ENCODE assay signal across 16 cellular contexts in genomic region chr5:40774626-40775025, GRCh38. TPM values are rescaled to one million over a fixed set of nuclear protein-coding genes. Genes with fewer than 3 reads are reported as not detected.
DNase-seq lines count a peak whose midpoint lies in the region; ATAC-seq and TF ChIP-seq lines count a peak whose summit lies in the region.
"Had no signal": no experiment of that assay in that cellular context is flagged by ENCODE, and none has a peak within 500 bp of the region (broad histone marks: within the 10 kb centered on the region; RNA-seq: fewer than 3 reads in every experiment).

No MANE protein-coding gene starts in this region.

- no CpG with 5 or more reads among the region's 1 CpG for WGBS in IMR-90 (ENCODE audit: extremely low coverage in 2 of 2, insufficient read length in 1 of 2), 2 experiments

- no peak overlapping the region for H2AK9ac ChIP-seq in IMR-90 (replicated peaks; ENCODE audit: low read depth, low read length, poor library complexity)

- peaks cover 23% of the 10 kb centered on the region for H3K79me2 ChIP-seq in PC-3 (ENCODE audit: low read length)

- CTCF ChIA-PET in IMR-90 (lab: Yijun Ruan, JAX) (interaction anchor here (1.4 kb wide), 1 partner anchor 23 kb away, joined by 3 read pairs; no protein-coding TSS in a partner anchor), PC-3 (lab: Charles Lee) (interaction anchor here (2.0 kb wide), 1 partner anchor 24 kb away, joined by 11 read pairs; the partner anchor contains the start of gene PRKAA1), A673 (lab: Charles Lee) (no interaction called here)

- ATAC-seq in IMR-90 (ENCODE audit: low read depth), result no peak
- ATAC-seq in PC-3, result peak; percentile 68
- ATAC-seq: HCT116 had no signal

- H4K20me1 ChIP-seq in IMR-90 (ENCODE audit: insufficient read depth, low read length), result peaks cover 24% of the 10 kb centered on the region
- H4K20me1 ChIP-seq in PC-3 (ENCODE audit: low read length), result peaks cover 7% of the 10 kb centered on the region; the same call in 1 of the 2 replicates

- DNase-seq in IMR-90 (no peak), PC-3 (no peak), choroid plexus epithelial cell (ENCODE audit: low read depth) (peak; percentile 22), retinal pigment epithelial cell (ENCODE audit: low read depth) (no peak), A673 (ENCODE audit: low spot score) (no peak), NCI-H1417 (lab: John Stamatoyannopoulos, UW) (no peak), NOMO-1 (lab: John Stamatoyannopoulos, UW; ENCODE audit: unreplicated experiment in 2 of 2) (no peak)
- DNase-seq: DMS 273 treated with DMSO at 0.1 percent for 48 hours, EL, NCI-H1048, NCI-H774, SJCRH30, T-helper 1 cell had no signal

- H2AK5ac ChIP-seq in IMR-90 (ENCODE audit: low read depth, low read length), result no peak overlapping the region

- TF ChIP-seq CTCF in IMR-90 (conservative IDR thresholded peaks at IDR 0.05; ENCODE audit: low read depth, low read length) (0 out of 2 replicates have a peak, but pooled peaks have one; percentile 3), PC-3 (conservative IDR thresholded peaks at IDR 0.05; ENCODE audit: low read depth, low read length) (peak; percentile 52), choroid plexus epithelial cell (conservative IDR thresholded peaks at IDR 0.05; ENCODE audit: low read depth, low read length) (peak; percentile 13), retinal pigment epithelial cell (conservative IDR thresholded peaks at IDR 0.05; ENCODE audit: low read depth, low read length) (peak; percentile 19), A673 (conservative IDR thresholded peaks at IDR 0.05; ENCODE audit: low read depth, low read length) (no peak)

- POLR2A ChIA-PET in IMR-90 (lab: Charles Lee; ENCODE audit: unreplicated experiment), result no interaction called here
- POLR2A ChIA-PET in PC-3 (lab: Charles Lee; ENCODE audit: unreplicated experiment), result no interaction called here
- POLR2A ChIA-PET in A673 (lab: Charles Lee; ENCODE audit: low non-redundant PET), result no interaction called here

- H3K18ac ChIP-seq in IMR-90 (ENCODE audit: low read depth, low read length), result no peak overlapping the region

- H4K91ac ChIP-seq in IMR-90 (ENCODE audit: insufficient read depth, low read depth, low read length), result no peak overlapping the region

- no peak overlapping the region for H3K4ac ChIP-seq in IMR-90 (ENCODE audit: low read depth, low read length)

- no peak overlapping the region for H3K4me3 ChIP-seq in IMR-90 (ENCODE audit: insufficient read depth, low read depth, low read length)
- H3K4me3 ChIP-seq in PC-3 (ENCODE audit: low read length), result no peak overlapping the region
- no peak overlapping the region for H3K4me3 ChIP-seq in choroid plexus epithelial cell (ENCODE audit: low read depth, low read length)
- no peak overlapping the region for H3K4me3 ChIP-seq in retinal pigment epithelial cell (ENCODE audit: low read length)
- H3K4me3 ChIP-seq in A673 (ENCODE audit: low read depth, low read length, poor library complexity, severe bottlenecking), result no peak overlapping the region
- H3K4me3 ChIP-seq: BLaER1 treated with 17β-estradiol and CSF1 and Interleukin-3, amounts not matched to agents 10 nM and 100 nM; SJCRH30 had no signal

- H2BK5ac ChIP-seq in IMR-90 (ENCODE audit: low read depth, low read length, poor library complexity, severe bottlenecking), result no peak overlapping the region

- intact Hi-C loops in IMR-90 (cut with micrococcal nuclease), result loop anchor here (2.0 kb wide), 1 partner anchor 14 kb away; no protein-coding TSS in a partner anchor
- intact Hi-C loops in PC-3 (cut with micrococcal nuclease), result loop anchor here (1.0 to 2.0 kb wide), 2 partner anchors 18 to 22 kb away; no protein-coding TSS in a partner anchor
- intact Hi-C loops in A673 (cut with micrococcal nuclease; ENCODE audit: unreplicated experiment), result no loop called here

- H3K27ac ChIP-seq in IMR-90 (ENCODE audit: insufficient read depth, low read length) (no peak overlapping the region), PC-3 (ENCODE audit: low read length) (peak overlapping the region; percentile 73), A673 (ENCODE audit: low read depth, low read length, poor library complexity, severe bottlenecking) (no peak overlapping the region)
- H3K27ac ChIP-seq: BLaER1 treated with 17β-estradiol and CSF1 and Interleukin-3, amounts not matched to agents 10 nM and 100 nM; RWPE1; SJCRH30 had no signal

- TF ChIP-seq POLR2A in IMR-90 (IDR thresholded peaks at IDR 0.05; ENCODE audit: low read depth, low read length), result no peak

- H3K79me1 ChIP-seq in IMR-90 (ENCODE audit: low read depth in 1 of 2, low read length in 2 of 2), result peaks cover 35 to 49% of the 10 kb centered on the region in 2 experiments

- H2BK20ac ChIP-seq in IMR-90 (ENCODE audit: low read depth, low read length), result no peak overlapping the region

- no peak for TF ChIP-seq RAD21 in IMR-90 (IDR thresholded peaks at IDR 0.05; ENCODE audit: low read length)

- H3K4me2 ChIP-seq in IMR-90 (ENCODE audit: low read depth, low read length), result no peak overlapping the region
- H3K4me2 ChIP-seq in PC-3 (ENCODE audit: low read length), result peak overlapping the region; percentile 24; the same call in 1 of the 2 replicates
- H3K4me2 ChIP-seq: BLaER1 treated with 17β-estradiol and CSF1 and Interleukin-3, amounts not matched to agents 10 nM and 100 nM had no signal

- in situ Hi-C loops in IMR-90 (cut with MboI; ENCODE audit: low sequenced_read_pairs), result loop anchor here (25.0 kb wide), 1 partner anchor 1387 kb away; no protein-coding TSS in a partner anchor

- no peak overlapping the region for H3K14ac ChIP-seq in IMR-90 (replicated peaks; ENCODE audit: low read depth, low read length)

- H3K56ac ChIP-seq in IMR-90 (ENCODE audit: extremely low read depth, insufficient read depth, low read length), result no peak overlapping the region

- H3K9ac ChIP-seq in IMR-90 (ENCODE audit: low read depth, low read length) (no peak overlapping the region), PC-3 (ENCODE audit: low read length) (peak overlapping the region; percentile 35)
- H3K9ac ChIP-seq: BLaER1 treated with 17β-estradiol and CSF1 and Interleukin-3, amounts not matched to agents 10 nM and 100 nM had no signal

- no peaks in the 10 kb centered on the region for H3K27me3 ChIP-seq in IMR-90 (ENCODE audit: control insufficient read depth, insufficient read depth, low read length)
- H3K27me3 ChIP-seq in PC-3 (ENCODE audit: low read length), result no peaks in the 10 kb centered on the region
- H3K27me3 ChIP-seq in A673 (replicated peaks; ENCODE audit: insufficient read depth, low read depth, low read length, poor library complexity), result no peaks in the 10 kb centered on the region
- H3K27me3 ChIP-seq: BLaER1 treated with 17β-estradiol and CSF1 and Interleukin-3, amounts not matched to agents 10 nM and 100 nM; SJCRH30 had no signal

- H3K4me1 ChIP-seq in IMR-90 (ENCODE audit: control insufficient read depth, insufficient read depth, low read length) (peaks cover 2% of the 10 kb centered on the region), PC-3 (ENCODE audit: insufficient read depth, low read length) (peaks cover 25% of the 10 kb centered on the region), A673 (ENCODE audit: insufficient read depth, low read length, poor library complexity, severe bottlenecking) (no peaks in the 10 kb centered on the region)
- H3K4me1 ChIP-seq: SJCRH30 had no signal

- no peaks in the 10 kb centered on the region for H3K9me2 ChIP-seq in PC-3 (replicated peaks; ENCODE audit: low read length)

- H3K9me3 ChIP-seq in IMR-90 (ENCODE audit: control insufficient read depth, insufficient read depth, low read length) (no peaks in the 10 kb centered on the region), PC-3 (ENCODE audit: low read length) (no peaks in the 10 kb centered on the region), A673 (ENCODE audit: low read depth, low read length, poor library complexity, severe bottlenecking) (no peaks in the 10 kb centered on the region)
- H3K9me3 ChIP-seq: BLaER1 treated with 17β-estradiol and CSF1 and Interleukin-3, amounts not matched to agents 10 nM and 100 nM; SJCRH30 had no signal

- no peak overlapping the region for H4K8ac ChIP-seq in IMR-90 (ENCODE audit: low read depth in 2 of 2, low read length in 2 of 2)

- H3F3A ChIP-seq in PC-3 (ENCODE audit: low read length, unreplicated experiment), result peaks cover 15% of the 10 kb centered on the region

- no peak overlapping the region for H2BK15ac ChIP-seq in IMR-90 (ENCODE audit: low read depth, low read length)

- no TSS peak for BruUV-seq in IMR-90 (replicated peaks; lab: Mats Ljungman, UMichigan)
- no TSS peak for BruUV-seq in PC-3 (replicated peaks; lab: Mats Ljungman, UMichigan)
- BruUV-seq in A673 (replicated peaks; lab: Mats Ljungman, UMichigan), result no TSS peak

- H2BK120ac ChIP-seq in IMR-90 (ENCODE audit: low read depth, low read length), result no peak overlapping the region

- H3K9me1 ChIP-seq in IMR-90 (ENCODE audit: insufficient read depth, low read length), result no peaks in the 10 kb centered on the region

- H3K36me3 ChIP-seq in IMR-90 (ENCODE audit: control insufficient read depth, insufficient read depth, low read length), result peaks cover 27% of the 10 kb centered on the region
- H3K36me3 ChIP-seq in PC-3 (ENCODE audit: low read depth, low read length), result peaks cover 36% of the 10 kb centered on the region
- H3K36me3 ChIP-seq in A673 (ENCODE audit: insufficient read depth, low read length, poor library complexity, severe bottlenecking), result peaks cover 50% of the 10 kb centered on the region

- no peak overlapping the region for H4K5ac ChIP-seq in IMR-90 (ENCODE audit: low read depth, low read length)

- no peak overlapping the region for H3K23ac ChIP-seq in IMR-90 (ENCODE audit: low read depth, low read length)

- dilution Hi-C loops in IMR-90 (cut with HindIII; ENCODE audit: low sequenced_read_pairs, unreplicated experiment), result no loop called here

- H2AFZ ChIP-seq in IMR-90 (replicated peaks; ENCODE audit: low read length, poor library complexity) (no peak overlapping the region), PC-3 (ENCODE audit: low read length) (no peak overlapping the region)

TF ChIP-seq in IMR-90, 13 proteins besides CTCF, POLR2A, EP300 and RAD21 (continues in another document):
- TF ChIP-seq BHLHE40 (IDR thresholded peaks at IDR 0.05; ENCODE audit: low read depth, low read length) (no peak), MAZ (IDR thresholded peaks at IDR 0.05; ENCODE audit: borderline replicate concordance, low read depth, low read length) (no peak), MXI1 (IDR thresholded peaks at IDR 0.05; ENCODE audit: borderline replicate concordance, low read depth, low read length) (no peak), RCOR1 (IDR thresholded peaks at IDR 0.05; ENCODE audit: insufficient replicate concordance, low read length) (no peak)

RNA-seq across cellular contexts. Expression of gene TTC33, which starts 18.9 kb away (rescaled TPM):
- total RNA-seq in IMR-90 (2012; rRNA removed) (8.1 and 11.7 TPM in 2 replicates), PC-3 (2014; rRNA removed) (9.0 and 11.6 TPM in 2 replicates), A673 (2021) (17.0 and 19.1 TPM in 2 replicates)
- polyA plus RNA-seq in IMR-90 (2012; rRNA removed), result 2.5 and 3.1 TPM in 2 replicates
- polyA plus RNA-seq in IMR-90 (2012; cell fraction: cytosol; rRNA removed), result 0.36 and 1.3 TPM in 2 replicates
- 0.41 and 3.6 TPM in 2 replicates for polyA plus RNA-seq in IMR-90 (2012; cell fraction: nucleus; rRNA removed; ENCODE audit: low replicate concordance)

RNA-seq across cellular contexts. Expression of gene PRKAA1, which starts 23.5 kb away (rescaled TPM):
- total RNA-seq in IMR-90 (2012; rRNA removed), result 94.1 and 129 TPM in 2 replicates
- polyA plus RNA-seq in IMR-90 (2012; rRNA removed), result 38.9 and 47.7 TPM in 2 replicates
- 5.5 and 8.8 TPM in 2 replicates for polyA plus RNA-seq in IMR-90 (2012; cell fraction: cytosol; rRNA removed)
- 25.9 and 134 TPM in 2 replicates for polyA plus RNA-seq in IMR-90 (2012; cell fraction: nucleus; rRNA removed; ENCODE audit: low replicate concordance)
- total RNA-seq in PC-3 (2014; rRNA removed), result 84.5 and 86.0 TPM in 2 replicates
- total RNA-seq in A673 (2021), result 114 TPM in 2 replicates
